In the genomic region with DNA sequence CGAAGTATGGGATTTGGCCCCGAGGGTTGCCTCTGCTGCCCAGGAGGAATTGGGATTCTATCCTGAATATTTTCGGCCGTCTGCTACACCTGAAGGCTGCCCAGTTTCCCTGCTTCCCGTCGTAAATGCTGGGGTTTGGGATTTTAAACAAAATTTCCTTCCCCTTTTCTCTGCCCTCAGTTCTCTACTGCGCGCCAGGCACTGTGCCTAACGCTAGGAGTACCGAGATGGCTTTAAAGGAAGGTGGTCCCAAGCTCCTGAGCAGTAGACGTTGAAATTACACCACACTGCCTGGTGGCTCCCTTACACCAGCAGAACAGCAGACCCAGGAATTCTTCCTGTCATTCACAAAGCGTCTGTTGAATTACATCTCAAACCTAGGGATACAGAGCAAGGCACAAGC, we compare ENCODE assay signal across 8 cellular contexts. TPM values are rescaled to one million over a fixed set of nuclear protein-coding genes. Genes with fewer than 3 reads are reported as not detected.
DNase-seq lines count a peak whose midpoint lies in the region; ATAC-seq and TF ChIP-seq lines count a peak whose summit lies in the region.

No MANE protein-coding gene starts in this region.

- peaks cover 23 to 42% (median 38%) of the 10 kb centered on the region in 4 donors for H3K4me1 ChIP-seq in esophagus muscularis mucosa
- peaks cover 25% of the 10 kb centered on the region for H3K4me1 ChIP-seq in neuron (ENCODE audit: insufficient read depth, low read length)

- 5% methylated on average over 11 of the region's 12 CpGs for WGBS in esophagus muscularis mucosa

- peaks cover 15% of the 10 kb centered on the region; the same call in 1 of the 2 replicates for H3K36me3 ChIP-seq in SU-DHL-6 (ENCODE audit: low read length)
- H3K36me3 ChIP-seq in esophagus muscularis mucosa, result peaks cover 3 to 12% (median 9%) of the 10 kb centered on the region in 4 donors
- H3K36me3 ChIP-seq in neuron (ENCODE audit: insufficient read depth, low read length), result peaks cover 15% of the 10 kb centered on the region

- peaks cover 40% of the 10 kb centered on the region for H3K79me2 ChIP-seq in SU-DHL-6 (ENCODE audit: insufficient read depth, low read length)

- no peak for TF ChIP-seq POLR2A in esophagus muscularis mucosa (IDR thresholded peaks at IDR 0.05; ENCODE audit: low read depth)

- peak overlapping the region; percentile 82 for H3K9ac ChIP-seq in SU-DHL-6 (ENCODE audit: low read length)

- H3K27ac ChIP-seq in SU-DHL-6 (ENCODE audit: low read depth, low read length), result no peak overlapping the region
- peak overlapping the region; percentile 69 to 79 (median 77) for H3K27ac ChIP-seq in esophagus muscularis mucosa (replicated peaks in 1 of 4)

- peak; percentile 7 for DNase-seq in stimulated activated CD4-positive, alpha-beta T cell treated with anti-CD3 and anti-CD28 coated beads, Interleukin-4, amount 100 ng/mL, for 1 hour
- DNase-seq in stimulated activated CD4-positive, alpha-beta T cell treated with anti-CD3 and anti-CD28 coated beads, Interleukin-12 subunit alpha, Interleukin-12 subunit beta, amount 100 ng/mL, for 4 hours, result no peak
- no peak for DNase-seq in esophagus muscularis mucosa (ENCODE audit: extremely low spot score)
- no peak for DNase-seq in NCI-H446 treated with DMSO at 0.1 percent for 48 hours (lab: John Stamatoyannopoulos, UW)
- no peak for DNase-seq in T1000 (lab: John Stamatoyannopoulos, UW)

- TF ChIP-seq CTCF in SU-DHL-6 (IDR thresholded peaks at IDR 0.05; ENCODE audit: insufficient read depth, low read length, poor library complexity, severe bottlenecking) (no peak), esophagus muscularis mucosa (IDR thresholded peaks at IDR 0.05) (no peak)

- no peak for ATAC-seq in HG02885 (IDR thresholded peaks at IDR 0.05; ENCODE audit: poor library complexity, unreplicated experiment)

- no peaks in the 10 kb centered on the region for H4K20me1 ChIP-seq in SU-DHL-6 (ENCODE audit: low read depth, low read length)

- H3F3A ChIP-seq in SU-DHL-6 (ENCODE audit: insufficient read depth), result peaks cover 9% of the 10 kb centered on the region; the same call in 1 of the 2 replicates

- H3K4me2 ChIP-seq in SU-DHL-6 (ENCODE audit: low read depth, low read length, poor library complexity, severe bottlenecking), result peak overlapping the region; percentile 85

- no peaks in the 10 kb centered on the region for H3K9me2 ChIP-seq in SU-DHL-6 (replicated peaks; ENCODE audit: insufficient read depth, low read length)

- no peak for TF ChIP-seq EP300 in esophagus muscularis mucosa (IDR thresholded peaks at IDR 0.05)

- H3K27me3 ChIP-seq in SU-DHL-6 (ENCODE audit: low read length), result no peaks in the 10 kb centered on the region
- H3K27me3 ChIP-seq in esophagus muscularis mucosa, result no peaks in the 10 kb centered on the region
- H3K27me3 ChIP-seq in neuron (ENCODE audit: insufficient read depth, low read length), result peaks cover 13% of the 10 kb centered on the region

- H2AFZ ChIP-seq in SU-DHL-6 (ENCODE audit: low read depth, low read length, severe bottlenecking) (peak overlapping the region; percentile 97), neuron (ENCODE audit: low read depth, low read length) (peak overlapping the region; percentile 100)

- intact Hi-C loops in esophagus muscularis mucosa (cut with DNase I), result loop anchor here (5.0 to 10.0 kb wide), 2 partner anchors 74 to 123 kb away; partner anchors contain the start of gene PWP1

- H3K4me3 ChIP-seq in SU-DHL-6 (ENCODE audit: insufficient read depth, low read length, poor library complexity, severe bottlenecking) (peak overlapping the region; percentile 69), esophagus muscularis mucosa (peak overlapping the region; percentile 82 to 91 (median 84)), neuron (ENCODE audit: low read length) (peak overlapping the region; percentile 100)

- no peaks in the 10 kb centered on the region for H3K9me3 ChIP-seq in SU-DHL-6 (ENCODE audit: insufficient read depth, low read length)
- no peaks in the 10 kb centered on the region for H3K9me3 ChIP-seq in esophagus muscularis mucosa
- H3K9me3 ChIP-seq in neuron (ENCODE audit: low read length), result no peaks in the 10 kb centered on the region

RNA-seq across cellular contexts. Expression of gene PRDM4, which starts 0.6 kb away (rescaled TPM):
- total RNA-seq in esophagus muscularis mucosa, result 10 to 100 TPM; 18.3 to 29.4 (median 26.8) TPM

RNA-seq across cellular contexts. Expression of gene ASCL4, which starts 13.0 kb away (rescaled TPM):
- total RNA-seq in esophagus muscularis mucosa, result not detected
